ENCODE assay signal across 8 cellular contexts in genomic region chr9:117782931-117783788, GRCh38.
DNase-seq lines count a peak whose midpoint lies in the region; ATAC-seq and TF ChIP-seq lines count a peak whose summit lies in the region.

No MANE protein-coding gene starts in this region.

- TF ChIP-seq POLR2A in tibial nerve (IDR thresholded peaks at IDR 0.05), result no peak

- H3K9me3 ChIP-seq in tibial nerve, result no peaks in the 10 kb centered on the region

- TF ChIP-seq CTCF in KMS-11 (conservative IDR thresholded peaks at IDR 0.05; ENCODE audit: low read depth, low read length) (peak; percentile 86), tibial nerve (IDR thresholded peaks at IDR 0.05) (peak; percentile 58 to 82 (median 71))

- no peaks in the 10 kb centered on the region for H3K79me2 ChIP-seq in KMS-11 (ENCODE audit: insufficient read depth, low read depth)

- H3K9ac ChIP-seq in KMS-11, result peak overlapping the region; percentile 32; the same call in 1 of the 2 replicates

- ATAC-seq in GM21786 (IDR thresholded peaks at IDR 0.05; ENCODE audit: unreplicated experiment), result peak; percentile 66

- H3K27ac ChIP-seq in KMS-11, result peak overlapping the region; percentile 35
- H3K27ac ChIP-seq in tibial nerve, result peak overlapping the region in 3 of 4 donors; percentile 9 to 73 (median 64)

- no peaks in the 10 kb centered on the region for H4K20me1 ChIP-seq in KMS-11 (ENCODE audit: insufficient read depth)

- H3K27me3 ChIP-seq in KMS-11 (ENCODE audit: insufficient read depth, low read depth) (no peaks in the 10 kb centered on the region), tibial nerve (no peaks in the 10 kb centered on the region)

- peak overlapping the region; percentile 73 for H3K4me2 ChIP-seq in KMS-11

- H2AFZ ChIP-seq in KMS-11 (ENCODE audit: low read depth), result peak overlapping the region; percentile 77

- peak in 1 of 2 donors; percentile 71 for TF ChIP-seq EP300 in tibial nerve (IDR thresholded peaks at IDR 0.05)

- peak; percentile 32 for DNase-seq in ELR (ENCODE audit: low read depth)
- peak; percentile 70 for DNase-seq in RPMI8226
- peak; percentile 75 for DNase-seq in activated effector memory CD4-positive, alpha-beta T cell treated with anti-CD3 and anti-CD28 coated beads, Interleukin-2, amount 50 U/mL, for 16 hours
- DNase-seq in foreskin melanocyte, result peak; percentile 44
- DNase-seq in nucleus accumbens (lab: John Stamatoyannopoulos, UW), result peak; percentile 14 to 91 (median 74)
- peak; percentile 43 to 73 for DNase-seq in tibial nerve (ENCODE audit: low spot score in 2 of 2)

- H3K4me1 ChIP-seq in KMS-11 (ENCODE audit: low read depth, poor library complexity, severe bottlenecking) (peaks cover 12% of the 10 kb centered on the region), tibial nerve (peaks cover 0 to 26% (median 5%) of the 10 kb centered on the region in 4 donors)

- H3K4me3 ChIP-seq in KMS-11 (IDR thresholded peaks at IDR 0.05; ENCODE audit: insufficient read depth, low read depth, low read length) (no peak overlapping the region), tibial nerve (peak overlapping the region; percentile 20 to 50 (median 40))

- H3K36me3 ChIP-seq in KMS-11 (ENCODE audit: insufficient read depth) (no peaks in the 10 kb centered on the region), tibial nerve (no peaks in the 10 kb centered on the region)

- WGBS in tibial nerve, 2 donors, result 18 to 20% methylated on average over 10 of the region's 10 CpGs
